8 cellular contexts compared by ENCODE assay signal in genomic region chr9:19161257-19162025, GRCh38. TPM values are rescaled to one million over a fixed set of nuclear protein-coding genes. Genes with fewer than 3 reads are reported as not detected.
DNase-seq lines count a peak whose midpoint lies in the region; ATAC-seq lines count a peak whose summit lies in the region.

No MANE protein-coding gene starts in this region.

- ATAC-seq in GM21717 (IDR thresholded peaks at IDR 0.05; ENCODE audit: unreplicated experiment): peak; percentile 81

- CTCF ChIA-PET in activated CD4-positive, alpha-beta memory T cell treated with anti-CD3 and anti-CD28 coated beads, Interleukin-2, amount 10 ng/mL, durations not matched to agents 7 days and 5 days (lab: Charles Lee): interaction anchor here (0.6 to 2.6 kb wide), 5 partner anchors 14 to 75 kb away, joined by 3 to 8 read pairs (median 3); no protein-coding TSS in a partner anchor

- DNase-seq in EL (peak; percentile 94), KBM-7 (peak; percentile 93), fibroblast of peridontal ligament (ENCODE audit: extremely low read depth) (peak; percentile 86), pulmonary artery endothelial cell (ENCODE audit: low read depth, low spot score) (peak; percentile 69), amygdala (lab: John Stamatoyannopoulos, UW) (no peak), DMS 273 treated with DMSO at 0.1 percent for 48 hours (lab: John Stamatoyannopoulos, UW) (no peak)
- peak; percentile 67 for DNase-seq in activated CD4-positive, alpha-beta memory T cell treated with anti-CD3 and anti-CD28 coated beads, Interleukin-2, amount 10 ng/mL, durations not matched to agents 7 days and 5 days

- H3K4me3 Mint-ChIP-seq in activated CD4-positive, alpha-beta memory T cell treated with anti-CD3 and anti-CD28 coated beads, Interleukin-2, amount 10 ng/mL, durations not matched to agents 7 days and 5 days: peak overlapping the region; percentile 30

- H3K9me3 Mint-ChIP-seq in activated CD4-positive, alpha-beta memory T cell treated with anti-CD3 and anti-CD28 coated beads, Interleukin-2, amount 10 ng/mL, durations not matched to agents 7 days and 5 days: no peaks in the 10 kb centered on the region

- in situ Hi-C loops in KBM-7 (cut with MboI; ENCODE audit: low pct_unique_long_range_greater_than_20kb, low sequenced_read_pairs): no loop called here

- no peaks in the 10 kb centered on the region for H3K36me3 Mint-ChIP-seq in activated CD4-positive, alpha-beta memory T cell treated with anti-CD3 and anti-CD28 coated beads, Interleukin-2, amount 10 ng/mL, durations not matched to agents 7 days and 5 days (ENCODE audit: low read depth)

- H3K27me3 Mint-ChIP-seq in activated CD4-positive, alpha-beta memory T cell treated with anti-CD3 and anti-CD28 coated beads, Interleukin-2, amount 10 ng/mL, durations not matched to agents 7 days and 5 days: no peaks in the 10 kb centered on the region

- POLR2A ChIA-PET in activated CD4-positive, alpha-beta memory T cell treated with anti-CD3 and anti-CD28 coated beads, Interleukin-2, amount 10 ng/mL, durations not matched to agents 7 days and 5 days (lab: Charles Lee): interaction anchor here (0.8 to 2.2 kb wide), 10 partner anchors 13 to 112 kb away, joined by 3 to 6 read pairs (median 4); partner anchors contain the start of genes DENND4C and RRAGA

- peak overlapping the region; percentile 88 for H3K27ac Mint-ChIP-seq in activated CD4-positive, alpha-beta memory T cell treated with anti-CD3 and anti-CD28 coated beads, Interleukin-2, amount 10 ng/mL, durations not matched to agents 7 days and 5 days

- peaks cover 21% of the 10 kb centered on the region for H3K4me1 Mint-ChIP-seq in activated CD4-positive, alpha-beta memory T cell treated with anti-CD3 and anti-CD28 coated beads, Interleukin-2, amount 10 ng/mL, durations not matched to agents 7 days and 5 days

RNA-seq across cellular contexts. Expression of gene PLIN2, which starts 34.1 kb away (rescaled TPM):
- 10 to 100 TPM; 86.7 to 88.8 TPM for total RNA-seq in activated CD4-positive, alpha-beta memory T cell treated with anti-CD3 and anti-CD28 coated beads, Interleukin-2, amount 10 ng/mL, durations not matched to agents 7 days and 5 days
- 28.2 and 75.2 TPM in 2 replicates for total RNA-seq in pulmonary artery endothelial cell

RNA-seq across cellular contexts. Expression of gene HAUS6, which starts 58.7 kb away (rescaled TPM):
- total RNA-seq in activated CD4-positive, alpha-beta memory T cell treated with anti-CD3 and anti-CD28 coated beads, Interleukin-2, amount 10 ng/mL, durations not matched to agents 7 days and 5 days: 10 to 100 TPM; 26.4 to 26.5 TPM
- 19.3 and 24.4 TPM in 2 replicates for total RNA-seq in pulmonary artery endothelial cell

Comparison
In these comparisons a context has a peak if more than half of its experiments do, and no peak if none do; other contexts are left out.
1. DNase-seq: peak in EL (single experiment), KBM-7 (single experiment), activated CD4-positive, alpha-beta memory T cell treated with anti-CD3 and anti-CD28 coated beads, Interleukin-2, amount 10 ng/mL, durations not matched to agents 7 days and 5 days (single experiment), fibroblast of peridontal ligament (single experiment) and pulmonary artery endothelial cell (single experiment); none in amygdala (0 of 56) and DMS 273 treated with DMSO at 0.1 percent for 48 hours (single experiment).